ENCODE assay signal across 8 cellular contexts in the genomic region with DNA sequence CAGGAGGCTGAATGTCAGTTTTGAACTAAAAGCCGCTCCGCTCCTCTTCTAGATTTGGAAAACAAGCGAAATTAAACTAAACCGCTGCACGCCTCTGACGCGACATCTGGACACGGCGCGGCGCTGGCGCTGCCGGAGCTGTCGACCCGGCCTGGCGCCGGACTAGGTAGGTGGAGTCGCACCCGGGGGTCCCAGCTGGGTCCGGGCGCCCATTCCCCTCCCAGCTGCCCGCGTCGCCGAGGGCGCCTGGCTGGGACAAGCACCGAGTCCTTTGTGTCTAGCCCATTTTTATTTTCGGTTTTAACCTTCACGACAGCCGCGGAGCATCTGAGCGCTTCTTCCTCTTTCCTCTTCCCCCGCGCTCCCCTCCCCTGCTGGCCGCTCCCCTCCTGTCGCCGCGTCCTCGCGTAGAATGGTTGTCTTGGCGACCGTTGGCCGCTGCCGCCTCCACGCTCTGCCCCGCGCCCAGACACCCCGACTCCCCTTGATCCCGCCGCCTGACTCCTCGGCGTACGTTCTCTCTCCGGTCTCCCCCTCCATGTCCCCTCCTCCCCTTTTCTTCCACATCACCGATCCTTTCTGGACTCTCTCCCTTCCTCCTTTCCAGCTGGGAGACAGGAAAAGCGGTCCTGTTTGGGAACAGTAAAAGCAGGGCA.
DNase-seq lines count a peak whose midpoint lies in the region; ATAC-seq, FAIRE-seq and TF ChIP-seq lines count a peak whose summit lies in the region.

No MANE protein-coding gene starts in this region.

- H3K4me3 ChIP-seq in choroid plexus epithelial cell (ENCODE audit: low read depth, low read length) = peak overlapping the region; percentile 75

- ATAC-seq in HG02759 (IDR thresholded peaks at IDR 0.05; ENCODE audit: unreplicated experiment) = peak; percentile 84

- FAIRE-seq in GM18507 (lab: Jason Lieb, UNC) = peak; percentile 95

- peak; percentile 73 for DNase-seq in GM18507 (ENCODE audit: extremely low spot score, insufficient read length, low read depth)
- peak; percentile 68 for DNase-seq in NCI-H187 (lab: John Stamatoyannopoulos, UW)
- DNase-seq in UCSD-AML1 (lab: John Stamatoyannopoulos, UW; ENCODE audit: unreplicated experiment) = peak; percentile 56
- peak; percentile 76 for DNase-seq in choroid plexus epithelial cell (ENCODE audit: low read depth)
- peak; percentile 82 for DNase-seq in kidney tubule cell (ENCODE audit: low spot score)
- DNase-seq in stimulated activated CD4-positive, alpha-beta T cell treated with anti-CD3 and anti-CD28 coated beads, Interleukin-2, amount 100 ng/mL, for 24 hours = peak; percentile 64 to 69
- no peak for DNase-seq in 8988T

- TF ChIP-seq CTCF in choroid plexus epithelial cell (conservative IDR thresholded peaks at IDR 0.05; ENCODE audit: low read depth, low read length) = no peak
